Comparison of ENCODE assay signal across 8 cellular contexts in the genomic region with DNA sequence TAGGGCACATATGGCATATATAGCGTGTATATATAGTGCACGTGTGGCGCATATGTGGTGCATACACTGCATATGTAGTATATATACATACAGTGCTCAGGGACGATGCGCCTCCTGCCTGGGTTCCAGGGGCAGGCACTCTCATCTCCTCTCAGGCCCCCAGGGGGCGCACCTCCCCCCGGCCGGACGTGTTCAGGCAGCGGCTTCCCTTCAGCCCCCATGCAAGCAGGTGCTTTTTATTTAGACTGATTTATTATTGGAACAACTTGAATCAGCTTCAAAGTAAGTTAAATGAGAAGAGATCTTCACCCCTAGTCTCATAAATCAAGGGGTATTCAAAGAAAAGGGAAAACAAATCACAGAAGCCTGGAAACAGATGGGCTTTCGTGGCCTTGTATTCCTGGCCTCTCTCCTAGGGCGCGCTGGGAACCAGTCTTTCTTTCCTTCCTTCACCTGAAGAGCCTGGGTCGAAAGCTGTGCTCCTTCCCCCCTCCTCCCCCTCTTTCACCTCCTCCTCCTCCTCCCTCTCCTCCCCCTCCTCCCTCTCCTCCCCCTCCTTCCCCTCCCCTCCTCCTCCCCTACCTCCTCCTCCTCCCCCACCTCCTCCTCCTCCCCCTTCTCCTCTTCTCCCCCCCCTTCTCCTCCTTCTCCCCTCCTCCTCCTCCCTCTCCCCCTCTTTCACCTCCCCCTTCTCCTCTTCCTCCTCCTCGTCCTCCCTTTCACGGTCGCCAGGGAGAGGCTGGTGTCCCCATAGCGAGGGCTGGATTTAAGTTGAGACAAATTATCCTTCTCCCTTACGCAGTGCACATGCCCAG.
A peak's percentile ranks its signal among the peaks of the same experiment; 100 is the strongest.
DNase-seq lines count a peak whose midpoint lies in the region; ATAC-seq and TF ChIP-seq lines count a peak whose summit lies in the region.

No MANE protein-coding gene starts in this region.

- H3K27ac ChIP-seq in breast epithelium (no peak overlapping the region), stomach (no peak overlapping the region)
- no peak overlapping the region for H3K27ac ChIP-seq in naive thymus-derived CD4-positive, alpha-beta T cell (ENCODE audit: low read depth, low read length)

- peaks cover 14% of the 10 kb centered on the region for H3K27me3 Mint-ChIP-seq in MCF 10A (ENCODE audit: insufficient read depth, unreplicated experiment)
- peaks cover 55% of the 10 kb centered on the region for H3K27me3 Mint-ChIP-seq in chondrocyte (ENCODE audit: low read depth)
- peaks cover 0 to 38% (median 10%) of the 10 kb centered on the region in 5 donors for H3K27me3 Mint-ChIP-seq in naive thymus-derived CD4-positive, alpha-beta T cell

- BruUV-seq in MCF 10A (replicated peaks; lab: Mats Ljungman, UMichigan), result no TSS peak

- H3K27ac Mint-ChIP-seq in MCF 10A (ENCODE audit: low read depth, unreplicated experiment) (no peak overlapping the region), chondrocyte (ENCODE audit: unreplicated experiment) (no peak overlapping the region)
- no peak overlapping the region for H3K27ac Mint-ChIP-seq in naive thymus-derived CD4-positive, alpha-beta T cell

- WGBS in stomach, 5 donors, result 24 to 36% (median 35%) methylated on average over 19 of the region's 19 CpGs

- H3K9me3 Mint-ChIP-seq in MCF 10A (ENCODE audit: unreplicated experiment) (no peaks in the 10 kb centered on the region), chondrocyte (ENCODE audit: low read depth) (no peaks in the 10 kb centered on the region)
- H3K9me3 Mint-ChIP-seq in naive thymus-derived CD4-positive, alpha-beta T cell, result no peaks in the 10 kb centered on the region

- CTCF ChIA-PET in MCF 10A (lab: Yijun Ruan, JAX), result interaction anchor here (0.6 to 1.6 kb wide), 3 partner anchors 44 to 95 kb away, joined by 3 read pairs; no protein-coding TSS in a partner anchor
- CTCF ChIA-PET in naive thymus-derived CD4-positive, alpha-beta T cell (lab: Charles Lee), result no interaction called here

- peak; percentile 65 to 82 for ATAC-seq in activated CD4-positive, CD25-positive, alpha-beta regulatory T cell treated with anti-CD3 and anti-CD28 coated beads, Interleukin-2, amount 50 U/mL, for 24 hours
- peak; percentile 63 for ATAC-seq in naive thymus-derived CD4-positive, alpha-beta T cell
- ATAC-seq in GM19397 (IDR thresholded peaks at IDR 0.05; ENCODE audit: unreplicated experiment), result no peak

- TF ChIP-seq POLR2A in breast epithelium (IDR thresholded peaks at IDR 0.05), result no peak
- TF ChIP-seq POLR2A in stomach (IDR thresholded peaks at IDR 0.05), result no peak

- no peak for TF ChIP-seq EP300 in stomach (IDR thresholded peaks at IDR 0.05)

- no peak overlapping the region for H3K4me3 Mint-ChIP-seq in MCF 10A (ENCODE audit: unreplicated experiment)
- H3K4me3 Mint-ChIP-seq in chondrocyte (ENCODE audit: unreplicated experiment), result no peak overlapping the region
- H3K4me3 Mint-ChIP-seq in naive thymus-derived CD4-positive, alpha-beta T cell, result peak overlapping the region in 4 of 10 donors; percentile 9 to 47 (median 38)

- POLR2A ChIA-PET in MCF 10A (lab: Yijun Ruan, JAX), result no interaction called here
- POLR2A ChIA-PET in naive thymus-derived CD4-positive, alpha-beta T cell (lab: Charles Lee), result no interaction called here

- H3K4me3 ChIP-seq in breast epithelium, result no peak overlapping the region
- H3K4me3 ChIP-seq in naive thymus-derived CD4-positive, alpha-beta T cell (ENCODE audit: low read length), result no peak overlapping the region
- H3K4me3 ChIP-seq in stomach, result no peak overlapping the region

- no peaks in the 10 kb centered on the region for H3K9me3 ChIP-seq in breast epithelium
- H3K9me3 ChIP-seq in naive thymus-derived CD4-positive, alpha-beta T cell (ENCODE audit: control insufficient read depth in 2 of 3, low read length in 3 of 3), result no peaks in the 10 kb centered on the region
- no peaks in the 10 kb centered on the region for H3K9me3 ChIP-seq in stomach

- H3K4me1 Mint-ChIP-seq in MCF 10A (ENCODE audit: insufficient read depth, unreplicated experiment) (no peaks in the 10 kb centered on the region), chondrocyte (ENCODE audit: low read depth) (peaks cover 8% of the 10 kb centered on the region)
- H3K4me1 Mint-ChIP-seq in naive thymus-derived CD4-positive, alpha-beta T cell, result peaks cover 3 to 27% (median 20%) of the 10 kb centered on the region in 7 donors

- H3K36me3 ChIP-seq in breast epithelium, result no peaks in the 10 kb centered on the region
- no peaks in the 10 kb centered on the region for H3K36me3 ChIP-seq in naive thymus-derived CD4-positive, alpha-beta T cell (ENCODE audit: control insufficient read depth in 2 of 3, insufficient read depth in 3 of 3, low read length in 3 of 3)
- H3K36me3 ChIP-seq in stomach, result no peaks in the 10 kb centered on the region

- DNase-seq in MCF 10A (ENCODE audit: unreplicated experiment) (peak; percentile 50), breast epithelium (ENCODE audit: low spot score in 2 of 2) (no peak), NCI-H2227 treated with DMSO at 0.1 percent for 48 hours (lab: John Stamatoyannopoulos, UW) (peak; percentile 40), chondrocyte (ENCODE audit: low spot score) (no peak), stomach (peak; percentile 48)
- peak; percentile 46 to 80 (median 68) for DNase-seq in naive thymus-derived CD4-positive, alpha-beta T cell

- H3K27me3 ChIP-seq in breast epithelium, result peaks cover 0 to 5% of the 10 kb centered on the region in 2 donors
- no peaks in the 10 kb centered on the region for H3K27me3 ChIP-seq in naive thymus-derived CD4-positive, alpha-beta T cell (ENCODE audit: control insufficient read depth in 2 of 2, insufficient read depth in 2 of 2, low read length in 2 of 2)
- H3K27me3 ChIP-seq in stomach, result peaks cover 0 to 80% (median 10%) of the 10 kb centered on the region in 3 donors

- TF ChIP-seq CTCF in MCF 10A (IDR thresholded peaks at IDR 0.05; ENCODE audit: unreplicated experiment) (peak; percentile 62), breast epithelium (IDR thresholded peaks at IDR 0.05) (peak in 1 of 3 donors; percentile 29), chondrocyte (IDR thresholded peaks at IDR 0.05) (peak; percentile 83), stomach (IDR thresholded peaks at IDR 0.05) (peak in 4 of 7 experiments; percentile 42 to 59 (median 46))

- intact Hi-C loops in MCF 10A (cut with micrococcal nuclease) (loop anchor here (1.0 kb wide), 1 partner anchor 305 kb away; no protein-coding TSS in a partner anchor), breast epithelium (cut with DNase I; ENCODE audit: low total_unique reads) (no loop called here), stomach (cut with DNase I; ENCODE audit: low total_unique reads) (no loop called here)
- intact Hi-C loops in naive thymus-derived CD4-positive, alpha-beta T cell (cut with micrococcal nuclease), result loop anchor here (1.0 to 10.0 kb wide), 4 partner anchors 300 to 382 kb away; no protein-coding TSS in a partner anchor

- H3K36me3 Mint-ChIP-seq in MCF 10A (ENCODE audit: insufficient read depth, unreplicated experiment) (no peaks in the 10 kb centered on the region), chondrocyte (ENCODE audit: low read depth) (no peaks in the 10 kb centered on the region)
- no peaks in the 10 kb centered on the region for H3K36me3 Mint-ChIP-seq in naive thymus-derived CD4-positive, alpha-beta T cell

- H3K4me1 ChIP-seq in breast epithelium (no peaks in the 10 kb centered on the region), stomach (peaks cover 0 to 18% (median 6%) of the 10 kb centered on the region in 4 donors)
- H3K4me1 ChIP-seq in naive thymus-derived CD4-positive, alpha-beta T cell (ENCODE audit: control insufficient read depth in 2 of 2, insufficient read depth in 2 of 2, low read length in 2 of 2), result peaks cover 0 to 5% of the 10 kb centered on the region in 2 donors

Comparison
In these comparisons a context has a peak if more than half of its experiments do, and no peak if none do; other contexts are left out.
1. DNase-seq: peak in MCF 10A (single experiment), NCI-H2227 treated with DMSO at 0.1 percent for 48 hours (single experiment), naive thymus-derived CD4-positive, alpha-beta T cell (9 of 9) and stomach (single experiment); none in breast epithelium (0 of 2) and chondrocyte (single experiment).
2. intact Hi-C loops: an anchor here in MCF 10A (1.0 kb wide) and naive thymus-derived CD4-positive, alpha-beta T cell (1.0 to 10.0 kb wide); none called in breast epithelium and stomach.